In genomic region chr4:138010639-138011038, GRCh38 we compare ENCODE assay signal across 19 cellular contexts.
A peak's percentile ranks its signal among the peaks of the same experiment; 100 is the strongest.
DNase-seq lines count a peak whose midpoint lies in the region; ATAC-seq and TF ChIP-seq lines count a peak whose summit lies in the region.
"Had no signal": no experiment of that assay in that cellular context is flagged by ENCODE, and none has a peak within 500 bp of the region (broad histone marks: within the 10 kb centered on the region; RNA-seq: fewer than 3 reads in every experiment).

No MANE protein-coding gene starts in this region.

- H3K27me3 Mint-ChIP-seq in type B pancreatic cell: no peaks in the 10 kb centered on the region
- H3K27me3 Mint-ChIP-seq: activated naive CD8-positive, alpha-beta T cell treated with anti-CD3 and anti-CD28 coated beads, Interleukin-2, amount 50 U/mL, for 24 hours; central memory CD8-positive, alpha-beta T cell had no signal

- no peak overlapping the region for H2AK5ac ChIP-seq in neuronal stem cell (ENCODE audit: low read depth, low read length)

- no peak overlapping the region for H3K4ac ChIP-seq in neuronal stem cell (ENCODE audit: low read length)

- ATAC-seq in GM19351 (IDR thresholded peaks at IDR 0.05; ENCODE audit: unreplicated experiment) (peak; percentile 86), HG02610 (IDR thresholded peaks at IDR 0.05; ENCODE audit: unreplicated experiment) (peak; percentile 63), HG03457 (IDR thresholded peaks at IDR 0.05; ENCODE audit: unreplicated experiment) (peak; percentile 60)
- ATAC-seq: activated CD4-positive, CD25-positive, alpha-beta regulatory T cell treated with anti-CD3 and anti-CD28 coated beads, Interleukin-2, amount 50 U/mL, for 24 hours; activated naive CD8-positive, alpha-beta T cell treated with anti-CD3 and anti-CD28 coated beads, Interleukin-2, amount 50 U/mL, for 24 hours; Panc1 had no signal

- no peaks in the 10 kb centered on the region for H3K4me1 ChIP-seq in neuronal stem cell (ENCODE audit: control insufficient read depth in 2 of 2, insufficient read depth in 1 of 2, low read depth in 1 of 2, low read length in 2 of 2)
- H3K4me1 ChIP-seq: stomach had no signal

- no peak for DNase-seq in neuronal stem cell (ENCODE audit: low spot score)
- no peak for DNase-seq in type B pancreatic cell (ENCODE audit: extremely low spot score, unreplicated experiment)
- DNase-seq in GM20000 (ENCODE audit: low spot score): no peak
- no peak for DNase-seq in lower leg skin (ENCODE audit: low spot score in 2 of 2)
- DNase-seq in T1000 (lab: John Stamatoyannopoulos, UW): no peak
- DNase-seq: activated naive CD8-positive, alpha-beta T cell treated with anti-CD3 and anti-CD28 coated beads, Interleukin-2, amount 50 U/mL, for 24 hours; activated T-cell treated with anti-CD3 and anti-CD28 coated beads for 4 hours; NCI-H510A; nucleus accumbens; stomach had no signal

- H2BK12ac ChIP-seq in neuronal stem cell (ENCODE audit: low read length): no peak overlapping the region

- no peak overlapping the region for H2BK120ac ChIP-seq in neuronal stem cell (ENCODE audit: low read depth, low read length)

- H3K79me1 ChIP-seq in neuronal stem cell (ENCODE audit: low read depth, low read length): no peaks in the 10 kb centered on the region

- peak overlapping the region; percentile 54 for H2AFZ ChIP-seq in neuronal stem cell (ENCODE audit: low read length)

- no peak for TF ChIP-seq CTCF in type B pancreatic cell (conservative IDR thresholded peaks at IDR 0.05)
- TF ChIP-seq CTCF in GM20000 (IDR thresholded peaks at IDR 0.05; ENCODE audit: extremely low read depth, missing control alignments): no peak
- no peak for TF ChIP-seq CTCF in lower leg skin (IDR thresholded peaks at IDR 0.05)

- no peaks in the 10 kb centered on the region for H3K36me3 ChIP-seq in neuronal stem cell (replicated peaks in 1 of 2; ENCODE audit: control insufficient read depth in 2 of 2, insufficient read depth in 2 of 2, low read length in 2 of 2)
- H3K36me3 ChIP-seq: stomach had no signal

- no peak for TF ChIP-seq POLR2A in lower leg skin (IDR thresholded peaks at IDR 0.05)

- H3K4me1 Mint-ChIP-seq in type B pancreatic cell (ENCODE audit: unreplicated experiment): no peaks in the 10 kb centered on the region
- H3K4me1 Mint-ChIP-seq: activated naive CD8-positive, alpha-beta T cell treated with anti-CD3 and anti-CD28 coated beads, Interleukin-2, amount 50 U/mL, for 24 hours; CD14-positive monocyte; central memory CD8-positive, alpha-beta T cell had no signal

- no peak overlapping the region for H3K4me2 ChIP-seq in neuronal stem cell (ENCODE audit: insufficient read depth, low read length, poor library complexity, severe bottlenecking)

- intact Hi-C loops in lower leg skin (cut with DNase I; ENCODE audit: low total_unique reads): no loop called here

- no peak overlapping the region for H3K27ac ChIP-seq in neuronal stem cell (replicated peaks; ENCODE audit: low read length)
- H3K27ac ChIP-seq: skin epidermis, stomach had no signal

- no peaks in the 10 kb centered on the region for H3K36me3 Mint-ChIP-seq in type B pancreatic cell
- H3K36me3 Mint-ChIP-seq: CD14-positive monocyte, mesothelial cell of epicardium had no signal

- no peak overlapping the region for H4K91ac ChIP-seq in neuronal stem cell (ENCODE audit: low read depth, low read length, poor library complexity)

- H4K8ac ChIP-seq in neuronal stem cell (ENCODE audit: low read depth, low read length): no peak overlapping the region

- H3K9ac ChIP-seq in neuronal stem cell (ENCODE audit: low read depth, low read length, poor library complexity): no peak overlapping the region

- no peaks in the 10 kb centered on the region for H3K9me3 ChIP-seq in neuronal stem cell (replicated peaks in 1 of 2; ENCODE audit: control insufficient read depth in 2 of 2, insufficient read depth in 1 of 2, low read depth in 1 of 2, low read length in 2 of 2)
- H3K9me3 ChIP-seq: stomach had no signal

- no peak overlapping the region for H3K18ac ChIP-seq in neuronal stem cell (ENCODE audit: low read length)

- H3K4me3 ChIP-seq in neuronal stem cell (ENCODE audit: low read length in 2 of 2) (no peak overlapping the region), lower leg skin (ENCODE audit: low read depth, poor library complexity, severe bottlenecking) (no peak overlapping the region)
- H3K4me3 ChIP-seq: skin epidermis, stomach had no signal

- H3K14ac ChIP-seq in neuronal stem cell (ENCODE audit: low read length): no peak overlapping the region

- no peak overlapping the region for H3K27ac Mint-ChIP-seq in type B pancreatic cell
- H3K27ac Mint-ChIP-seq: activated naive CD8-positive, alpha-beta T cell treated with anti-CD3 and anti-CD28 coated beads, Interleukin-2, amount 50 U/mL, for 24 hours; CD14-positive monocyte; mesothelial cell of epicardium had no signal

- no peaks in the 10 kb centered on the region for H3K27me3 ChIP-seq in neuronal stem cell (ENCODE audit: control insufficient read depth in 3 of 3, insufficient read depth in 3 of 3, low read depth in 1 of 3, low read length in 3 of 3)
- H3K27me3 ChIP-seq: stomach had no signal

- H2BK5ac ChIP-seq in neuronal stem cell (ENCODE audit: low read length): no peak overlapping the region

- no peak overlapping the region for H3K23ac ChIP-seq in neuronal stem cell (ENCODE audit: low read depth, low read length, poor library complexity)

- no peak overlapping the region for H2BK15ac ChIP-seq in neuronal stem cell (ENCODE audit: low read length)

- H3K9me3 Mint-ChIP-seq in type B pancreatic cell: no peaks in the 10 kb centered on the region
- H3K9me3 Mint-ChIP-seq: activated naive CD8-positive, alpha-beta T cell treated with anti-CD3 and anti-CD28 coated beads, Interleukin-2, amount 50 U/mL, for 24 hours; CD14-positive monocyte; central memory CD8-positive, alpha-beta T cell; mesothelial cell of epicardium had no signal

- H3K4me3 Mint-ChIP-seq in type B pancreatic cell: no peak overlapping the region
- H3K4me3 Mint-ChIP-seq: activated naive CD8-positive, alpha-beta T cell treated with anti-CD3 and anti-CD28 coated beads, Interleukin-2, amount 50 U/mL, for 24 hours; CD14-positive monocyte; central memory CD8-positive, alpha-beta T cell; mesothelial cell of epicardium had no signal
